In the genomic region with DNA sequence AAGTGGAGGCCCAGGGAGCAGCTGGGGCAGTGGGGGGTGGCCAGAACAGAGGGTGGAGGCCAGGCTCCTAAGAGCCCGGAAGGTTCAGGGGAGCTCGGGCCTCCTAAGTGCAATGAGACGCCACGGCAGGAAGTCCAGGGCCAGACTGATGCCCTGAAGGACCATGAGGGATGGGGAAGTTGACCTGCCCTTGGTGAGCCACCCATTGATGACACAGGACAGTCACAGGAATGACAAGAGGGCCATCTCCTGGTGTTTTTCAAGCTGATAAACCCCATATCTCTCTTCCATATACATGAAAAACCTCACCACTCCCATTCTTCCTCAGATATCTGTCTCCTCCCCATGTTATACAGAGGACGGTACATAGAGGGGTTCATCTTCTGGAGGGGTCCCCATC, we compare ENCODE assay signal across 22 cellular contexts. TPM values are rescaled to one million over a fixed set of nuclear protein-coding genes. Genes with fewer than 3 reads are reported as not detected.
A peak's percentile ranks its signal among the peaks of the same experiment; 100 is the strongest.
DNase-seq lines count a peak whose midpoint lies in the region; ATAC-seq and TF ChIP-seq lines count a peak whose summit lies in the region.
"Had no signal": no experiment of that assay in that cellular context is flagged by ENCODE, and none has a peak within 500 bp of the region (broad histone marks: within the 10 kb centered on the region; RNA-seq: fewer than 3 reads in every experiment).

No MANE protein-coding gene starts in this region.

- no peak overlapping the region for H3K9ac ChIP-seq in PC-3 (ENCODE audit: low read length)

- peaks cover 13% of the 10 kb centered on the region for H3K36me3 Mint-ChIP-seq in chondrocyte (ENCODE audit: low read depth)
- H3K36me3 Mint-ChIP-seq: activated naive CD8-positive, alpha-beta T cell treated with anti-CD3 and anti-CD28 coated beads, Interleukin-2, amount 10 ng/mL, durations not matched to agents 7 days and 5 days; T-cell had no signal

- no peaks in the 10 kb centered on the region for H3K79me2 ChIP-seq in PC-3 (ENCODE audit: low read length)

- peaks cover 3% of the 10 kb centered on the region for H3F3A ChIP-seq in PC-3 (ENCODE audit: low read length, unreplicated experiment)

- no TSS peak for BruUV-seq in PC-3 (replicated peaks; lab: Mats Ljungman, UMichigan)

- CTCF ChIA-PET in PC-3 (lab: Charles Lee), result interaction anchor here (1.1 to 1.5 kb wide), 2 partner anchors 19 to 45 kb away, joined by 4 to 5 read pairs; no protein-coding TSS in a partner anchor

- H3K27me3 Mint-ChIP-seq in chondrocyte (ENCODE audit: low read depth), result no peaks in the 10 kb centered on the region
- H3K27me3 Mint-ChIP-seq: progenitor cell of endocrine pancreas had no signal

- POLR2A ChIA-PET in PC-3 (lab: Charles Lee; ENCODE audit: unreplicated experiment), result interaction anchor here (0.6 kb wide), 1 partner anchor 17 kb away, joined by 3 read pairs; no protein-coding TSS in a partner anchor

- no peak overlapping the region for H2AFZ ChIP-seq in PC-3 (ENCODE audit: low read length)

- no peaks in the 10 kb centered on the region for H3K9me2 ChIP-seq in PC-3 (replicated peaks; ENCODE audit: low read length)

- no peaks in the 10 kb centered on the region for H3K27me3 ChIP-seq in PC-3 (ENCODE audit: low read length)
- H3K27me3 ChIP-seq: brain microvascular endothelial cell, gastroesophageal sphincter had no signal

- H3K4me3 Mint-ChIP-seq in chondrocyte (ENCODE audit: unreplicated experiment), result no peak overlapping the region
- H3K4me3 Mint-ChIP-seq: activated naive CD8-positive, alpha-beta T cell treated with anti-CD3 and anti-CD28 coated beads, Interleukin-2, amount 10 ng/mL, durations not matched to agents 7 days and 5 days; mesothelial cell of epicardium; nephron; T-cell had no signal

- 0 out of 2 replicates have a peak, but pooled peaks have one; percentile 24 for TF ChIP-seq CTCF in PC-3 (conservative IDR thresholded peaks at IDR 0.05; ENCODE audit: low read depth, low read length)
- no peak for TF ChIP-seq CTCF in chondrocyte (IDR thresholded peaks at IDR 0.05)

- no peak overlapping the region for H3K27ac Mint-ChIP-seq in chondrocyte (ENCODE audit: unreplicated experiment)
- H3K27ac Mint-ChIP-seq: activated naive CD8-positive, alpha-beta T cell treated with anti-CD3 and anti-CD28 coated beads, Interleukin-2, amount 10 ng/mL, durations not matched to agents 7 days and 5 days; mesothelial cell of epicardium; nephron; progenitor cell of endocrine pancreas; T-cell had no signal

- no peak overlapping the region for H3K4me3 ChIP-seq in PC-3 (ENCODE audit: low read length)
- H3K4me3 ChIP-seq: gastroesophageal sphincter, skin epidermis had no signal

- H3K36me3 ChIP-seq in PC-3 (ENCODE audit: low read depth, low read length), result peaks cover 3% of the 10 kb centered on the region; the same call in 1 of the 2 replicates

- H3K4me2 ChIP-seq in PC-3 (ENCODE audit: low read length), result no peak overlapping the region

- no peaks in the 10 kb centered on the region for H3K9me3 ChIP-seq in PC-3 (ENCODE audit: low read length)
- H3K9me3 ChIP-seq: gastroesophageal sphincter had no signal

- ATAC-seq in PC-3 (no peak), HG02840 (IDR thresholded peaks at IDR 0.05; ENCODE audit: low FRiP score, unreplicated experiment) (no peak), sciatic nerve (no peak)
- ATAC-seq: gastroesophageal sphincter, left cardiac atrium, T-cell had no signal

- DNase-seq in D341Med (ENCODE audit: low spot score) (peak; percentile 37), HuH-7.5 (ENCODE audit: low spot score) (peak; percentile 37), PC-3 (peak; percentile 26), chondrocyte (ENCODE audit: low spot score) (peak; percentile 55), COLO668 (lab: John Stamatoyannopoulos, UW; ENCODE audit: unreplicated experiment) (no peak), NCI-H1417 treated with DMSO at 0.1 percent for 48 hours (lab: John Stamatoyannopoulos, UW) (no peak), sciatic nerve (ENCODE audit: low spot score) (no peak)
- DNase-seq: activated naive CD8-positive, alpha-beta T cell treated with anti-CD3 and anti-CD28 coated beads, Interleukin-2, amount 10 ng/mL, durations not matched to agents 7 days and 5 days; brain microvascular endothelial cell; Calu3; dermis blood vessel endothelial cell; GDM1; left cardiac atrium; NCI-H1105; stimulated activated CD4-positive, alpha-beta T cell treated with anti-CD3 and anti-CD28 coated beads, Interleukin-4, amount 100 ng/mL, for 4 hours; T-cell had no signal

- no peak overlapping the region for H3K27ac ChIP-seq in PC-3 (ENCODE audit: low read length)
- H3K27ac ChIP-seq: brain microvascular endothelial cell, gastroesophageal sphincter, skin epidermis had no signal

- H4K20me1 ChIP-seq in PC-3 (ENCODE audit: low read length), result no peaks in the 10 kb centered on the region

- H3K4me1 Mint-ChIP-seq in chondrocyte (ENCODE audit: low read depth), result peaks cover 8% of the 10 kb centered on the region

- H3K4me1 ChIP-seq in PC-3 (ENCODE audit: insufficient read depth, low read length), result peaks cover 15% of the 10 kb centered on the region

- no peaks in the 10 kb centered on the region for H3K9me3 Mint-ChIP-seq in chondrocyte (ENCODE audit: low read depth)
- H3K9me3 Mint-ChIP-seq: activated naive CD8-positive, alpha-beta T cell treated with anti-CD3 and anti-CD28 coated beads, Interleukin-2, amount 10 ng/mL, durations not matched to agents 7 days and 5 days; mesothelial cell of epicardium; nephron; T-cell had no signal

- intact Hi-C loops in PC-3 (cut with micrococcal nuclease) (loop anchor here (1.0 kb wide), 1 partner anchor 45 kb away; no protein-coding TSS in a partner anchor), sciatic nerve (cut with DNase I) (no loop called here)

RNA-seq across cellular contexts. Expression of a gene that starts 5.8 kb away (rescaled TPM):
- 151 and 195 TPM in 2 replicates for total RNA-seq in PC-3 (2014; rRNA removed)
- 18.9 to 25.7 TPM (median 19.8 TPM) in 3 replicates for total RNA-seq in chondrocyte
- total RNA-seq in sciatic nerve, result 20.1 TPM

RNA-seq across cellular contexts. Expression of a gene that starts 19.2 kb away (rescaled TPM):
- total RNA-seq in PC-3 (2014; rRNA removed) (35.8 and 50.9 TPM in 2 replicates), chondrocyte (32.7 to 51.1 TPM (median 51.0 TPM) in 3 replicates), sciatic nerve (11.5 TPM)

RNA-seq across cellular contexts. Expression of a gene that starts 34.1 kb away (rescaled TPM):
- 40.6 and 51.0 TPM in 2 replicates for total RNA-seq in PC-3 (2014; rRNA removed)
- 4.7 to 7.7 TPM (median 5.2 TPM) in 3 replicates for total RNA-seq in chondrocyte
- total RNA-seq in sciatic nerve, result 16.1 TPM

RNA-seq across cellular contexts. Expression of a gene that starts 40.1 kb away (rescaled TPM):
- total RNA-seq in PC-3 (2014; rRNA removed) (361 and 374 TPM in 2 replicates), chondrocyte (178 to 185 TPM (median 183 TPM) in 3 replicates), sciatic nerve (147 TPM)

RNA-seq across cellular contexts. Expression of a gene that starts 40.4 kb away (rescaled TPM):
- total RNA-seq in PC-3 (2014; rRNA removed), result 23.8 and 28.0 TPM in 2 replicates
- 16.8 to 20.4 TPM (median 17.1 TPM) in 3 replicates for total RNA-seq in chondrocyte
- total RNA-seq in sciatic nerve, result 37.5 TPM

Comparison
In these comparisons a context has a peak if more than half of its experiments do, and no peak if none do; other contexts are left out.
1. DNase-seq: peak in D341Med (single experiment), HuH-7.5 (single experiment), PC-3 (single experiment) and chondrocyte (single experiment); none in COLO668 (single experiment), NCI-H1417 treated with DMSO at 0.1 percent for 48 hours (single experiment) and sciatic nerve (single experiment).